11 cellular contexts compared by ENCODE assay signal in the genomic region with DNA sequence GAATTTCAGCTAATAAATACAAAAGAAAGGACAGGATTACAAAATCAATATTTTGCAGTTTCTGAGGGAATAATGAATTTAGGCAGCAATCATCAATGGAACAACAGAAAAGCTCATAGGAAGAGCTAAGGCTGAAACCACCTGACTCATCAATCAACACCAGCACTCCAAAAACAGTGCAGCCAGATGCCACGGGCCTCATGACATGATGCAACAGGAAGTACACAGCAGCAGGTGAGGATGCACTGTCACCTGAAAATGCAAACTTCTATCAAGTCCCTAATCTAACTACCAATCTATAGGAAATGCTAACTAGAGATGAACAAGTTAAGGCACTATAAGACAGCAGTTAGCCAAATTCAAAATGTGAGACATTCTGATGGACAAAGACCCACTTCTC. TPM values are rescaled to one million over a fixed set of nuclear protein-coding genes. Genes with fewer than 3 reads are reported as not detected.
DNase-seq lines count a peak whose midpoint lies in the region; ATAC-seq lines count a peak whose summit lies in the region.
"Had no signal": no experiment of that assay in that cellular context is flagged by ENCODE, and none has a peak within 500 bp of the region (broad histone marks: within the 10 kb centered on the region; RNA-seq: fewer than 3 reads in every experiment).

No MANE protein-coding gene starts in this region.

- H3K36me3 ChIP-seq in mesendoderm (ENCODE audit: control insufficient read depth, insufficient read depth, low read length) = peaks cover 6% of the 10 kb centered on the region

- ATAC-seq in activated T-helper 17 cell treated with anti-CD3 and anti-CD28 coated beads, Interleukin-2, amount 50 U/mL, for 72 hours (replicated peaks) = peak; percentile 83
- ATAC-seq: Panc1 had no signal

- no peak overlapping the region for H3K18ac ChIP-seq in mesendoderm (ENCODE audit: low read length)

- H3K4me2 ChIP-seq in mesendoderm (ENCODE audit: low read length) = no peak overlapping the region

- no peak overlapping the region for H2AK5ac ChIP-seq in mesendoderm (ENCODE audit: low read length)

- H4K5ac ChIP-seq in mesendoderm (ENCODE audit: low read length) = no peak overlapping the region

- peaks cover 7% of the 10 kb centered on the region for H3K4me1 Mint-ChIP-seq in activated T-helper 17 cell treated with anti-CD3 and anti-CD28 coated beads, Interleukin-2, amount 50 U/mL, for 72 hours
- peaks cover 3 to 13% of the 10 kb centered on the region in 2 donors for H3K4me1 Mint-ChIP-seq in immature natural killer cell
- H3K4me1 Mint-ChIP-seq: activated B cell treated with CpG ODN at 0.5 μM for 24 hours had no signal

- no peak overlapping the region for H3K23ac ChIP-seq in mesendoderm (ENCODE audit: low read length)

- no peak overlapping the region for H3K56ac ChIP-seq in mesendoderm (ENCODE audit: low read length)

- H3K79me2 ChIP-seq in mesendoderm (ENCODE audit: control insufficient read depth, insufficient read depth, low read length) = no peaks in the 10 kb centered on the region

- H3K9me3 Mint-ChIP-seq in activated T-helper 17 cell treated with anti-CD3 and anti-CD28 coated beads, Interleukin-2, amount 50 U/mL, for 72 hours = no peaks in the 10 kb centered on the region
- H3K9me3 Mint-ChIP-seq in immature natural killer cell = no peaks in the 10 kb centered on the region
- H3K9me3 Mint-ChIP-seq: activated B cell treated with CpG ODN at 0.5 μM for 24 hours had no signal

- no peak overlapping the region for H3K27ac ChIP-seq in mesendoderm (ENCODE audit: low read depth, low read length)
- H3K27ac ChIP-seq: GM23248 had no signal

- no peaks in the 10 kb centered on the region for H3K4me1 ChIP-seq in mesendoderm (ENCODE audit: control insufficient read depth, low read depth, low read length)

- H3K27me3 Mint-ChIP-seq in activated T-helper 17 cell treated with anti-CD3 and anti-CD28 coated beads, Interleukin-2, amount 50 U/mL, for 72 hours = no peaks in the 10 kb centered on the region
- no peaks in the 10 kb centered on the region for H3K27me3 Mint-ChIP-seq in immature natural killer cell (ENCODE audit: low read depth in 3 of 3)
- H3K27me3 Mint-ChIP-seq: activated B cell treated with CpG ODN at 0.5 μM for 24 hours had no signal

- WGBS in mesendoderm (ENCODE audit: extremely low coverage, insufficient coverage, low lambda C conversion rate) = no CpG with 5 or more reads among the region's 1 CpG

- H4K8ac ChIP-seq in mesendoderm (ENCODE audit: low read depth, low read length) = no peak overlapping the region

- no peak overlapping the region for H2BK15ac ChIP-seq in mesendoderm (replicated peaks; ENCODE audit: low read depth)

- H3K9ac ChIP-seq in mesendoderm (ENCODE audit: low read length) = no peak overlapping the region
- H3K9ac ChIP-seq: GM23248 had no signal

- no peaks in the 10 kb centered on the region for H3K79me1 ChIP-seq in mesendoderm (ENCODE audit: low read length)

- H2BK120ac ChIP-seq in mesendoderm (ENCODE audit: low read depth, low read length) = no peak overlapping the region

- no peak overlapping the region for H2BK5ac ChIP-seq in mesendoderm (ENCODE audit: low read length)

- H3K4me3 Mint-ChIP-seq in activated T-helper 17 cell treated with anti-CD3 and anti-CD28 coated beads, Interleukin-2, amount 50 U/mL, for 72 hours = peak overlapping the region; percentile 6
- no peak overlapping the region for H3K4me3 Mint-ChIP-seq in immature natural killer cell
- H3K4me3 Mint-ChIP-seq: activated B cell treated with CpG ODN at 0.5 μM for 24 hours had no signal

- no peak overlapping the region for H3K4me3 ChIP-seq in mesendoderm (ENCODE audit: low read length)
- H3K4me3 ChIP-seq: GM23248 had no signal

- H3K27ac Mint-ChIP-seq in activated T-helper 17 cell treated with anti-CD3 and anti-CD28 coated beads, Interleukin-2, amount 50 U/mL, for 72 hours = peak overlapping the region; percentile 84
- H3K27ac Mint-ChIP-seq in immature natural killer cell = no peak overlapping the region
- H3K27ac Mint-ChIP-seq: activated B cell treated with CpG ODN at 0.5 μM for 24 hours had no signal

- peak; percentile 33 for DNase-seq in NK-92 treated with Interleukin-12 subunit alpha and Interleukin-12 subunit beta, amount 100 ng/mL, for 24 hours (lab: John Stamatoyannopoulos, UW)
- DNase-seq in NK-92 (lab: John Stamatoyannopoulos, UW; ENCODE audit: unreplicated experiment) (no peak), NCI-H510A (lab: John Stamatoyannopoulos, UW) (peak; percentile 79), mesendoderm (peak; percentile 68), immature natural killer cell (no peak), NCI-H2196 (lab: John Stamatoyannopoulos, UW; ENCODE audit: unreplicated experiment) (no peak), ecto neural progenitor cell (ENCODE audit: low spot score) (no peak)
- DNase-seq: activated B cell treated with CpG ODN at 0.5 μM for 24 hours, GM23248 had no signal

- H3K4ac ChIP-seq in mesendoderm (ENCODE audit: low read depth, low read length) = no peak overlapping the region

- no peaks in the 10 kb centered on the region for H3K27me3 ChIP-seq in mesendoderm (ENCODE audit: insufficient read depth, low read length, poor library complexity)

- H3K36me3 Mint-ChIP-seq in activated T-helper 17 cell treated with anti-CD3 and anti-CD28 coated beads, Interleukin-2, amount 50 U/mL, for 72 hours (ENCODE audit: low read depth) = peaks cover 92% of the 10 kb centered on the region
- H3K36me3 Mint-ChIP-seq in immature natural killer cell = peaks cover 57 to 71% (median 62%) of the 10 kb centered on the region in 3 donors

RNA-seq across cellular contexts. Expression of gene GNS, which starts 21.7 kb away (rescaled TPM):
- total RNA-seq in activated T-helper 17 cell treated with anti-CD3 and anti-CD28 coated beads, Interleukin-2, amount 50 U/mL, for 72 hours = 10 to 100 TPM; 26.2 to 29.9 TPM
- 10.3 TPM for polyA plus RNA-seq in mesendoderm (2013, experiment 1 of 2)
- 10.5 TPM for polyA plus RNA-seq in mesendoderm (2013, experiment 2 of 2)
- 100 to 1,000 TPM in 2 of 3 donors, 10 to 100 TPM in 1; 64.5 to 113 (median 109) TPM for polyA plus RNA-seq in immature natural killer cell

Comparison
In these comparisons a context has a peak if more than half of its experiments do, and no peak if none do; other contexts are left out.
1. DNase-seq: peak in NK-92 treated with Interleukin-12 subunit alpha and Interleukin-12 subunit beta, amount 100 ng/mL, for 24 hours (single experiment), NCI-H510A (single experiment) and mesendoderm (single experiment); none in NK-92 (single experiment), immature natural killer cell (0 of 3), NCI-H2196 (single experiment) and ecto neural progenitor cell (single experiment).